ENCODE assay signal across 1 cellular context in the genomic region with DNA sequence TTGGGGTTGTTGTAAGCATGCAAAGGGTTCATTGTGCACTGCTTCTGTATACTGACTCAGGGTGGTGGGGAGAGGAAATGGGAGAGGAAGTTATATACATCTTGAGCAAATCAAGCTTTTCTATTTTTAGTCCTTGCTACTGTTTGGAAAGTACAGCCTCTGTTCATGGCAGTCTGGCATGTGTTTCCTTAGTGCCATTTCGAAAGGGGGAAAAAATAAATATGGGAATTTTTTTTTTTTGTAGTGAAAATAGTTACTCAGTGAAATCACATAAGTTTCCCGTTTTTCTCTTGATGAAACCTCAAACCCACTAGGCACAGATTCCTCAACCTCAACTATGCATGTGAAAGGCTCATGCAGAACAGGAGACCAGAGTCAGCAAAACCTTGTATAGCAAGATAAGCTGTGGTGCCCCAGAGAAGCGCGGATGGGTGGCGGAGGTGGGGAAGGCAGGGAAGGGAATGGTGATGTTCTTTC.
TF ChIP-seq lines count a peak whose summit lies in the region.

No MANE protein-coding gene starts in this region.

TF ChIP-seq in HepG2, 621 proteins besides CTCF, POLR2A, EP300 and RAD21 (continued from another document):
- TF ChIP-seq, protein P1, sequence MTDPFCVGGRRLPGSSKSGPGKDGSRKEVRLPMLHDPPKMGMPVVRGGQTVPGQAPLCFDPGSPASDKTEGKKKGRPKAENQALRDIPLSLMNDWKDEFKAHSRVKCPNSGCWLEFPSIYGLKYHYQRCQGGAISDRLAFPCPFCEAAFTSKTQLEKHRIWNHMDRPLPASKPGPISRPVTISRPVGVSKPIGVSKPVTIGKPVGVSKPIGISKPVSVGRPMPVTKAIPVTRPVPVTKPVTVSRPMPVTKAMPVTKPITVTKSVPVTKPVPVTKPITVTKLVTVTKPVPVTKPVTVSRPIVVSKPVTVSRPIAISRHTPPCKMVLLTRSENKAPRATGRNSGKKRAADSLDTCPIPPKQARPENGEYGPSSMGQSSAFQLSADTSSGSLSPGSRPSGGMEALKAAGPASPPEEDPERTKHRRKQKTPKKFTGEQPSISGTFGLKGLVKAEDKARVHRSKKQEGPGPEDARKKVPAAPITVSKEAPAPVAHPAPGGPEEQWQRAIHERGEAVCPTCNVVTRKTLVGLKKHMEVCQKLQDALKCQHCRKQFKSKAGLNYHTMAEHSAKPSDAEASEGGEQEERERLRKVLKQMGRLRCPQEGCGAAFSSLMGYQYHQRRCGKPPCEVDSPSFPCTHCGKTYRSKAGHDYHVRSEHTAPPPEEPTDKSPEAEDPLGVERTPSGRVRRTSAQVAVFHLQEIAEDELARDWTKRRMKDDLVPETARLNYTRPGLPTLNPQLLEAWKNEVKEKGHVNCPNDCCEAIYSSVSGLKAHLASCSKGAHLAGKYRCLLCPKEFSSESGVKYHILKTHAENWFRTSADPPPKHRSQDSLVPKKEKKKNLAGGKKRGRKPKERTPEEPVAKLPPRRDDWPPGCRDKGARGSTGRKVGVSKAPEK (CRISPR knock-in tag; IDR thresholded peaks at IDR 0.05; ENCODE audit: borderline replicate concordance) = no peak
- TF ChIP-seq RFX5 (IDR thresholded peaks at IDR 0.05; ENCODE audit: low read depth, low read length) (no peak), CAMTA2 (CRISPR knock-in tag; IDR thresholded peaks at IDR 0.05; ENCODE audit: borderline replicate concordance) (no peak), FOXA3 (CRISPR knock-in tag; IDR thresholded peaks at IDR 0.05) (peak; percentile 36; the same call in 1 of the 2 replicates), ZNF331 (CRISPR knock-in tag; IDR thresholded peaks at IDR 0.05) (no peak), FOXK2 (IDR thresholded peaks at IDR 0.05) (no peak), SCMH1 (CRISPR knock-in tag; IDR thresholded peaks at IDR 0.05; ENCODE audit: borderline replicate concordance) (no peak), GATAD2A (CRISPR knock-in tag; IDR thresholded peaks at IDR 0.05) (peak; percentile 35; the same call in 1 of the 2 replicates), NR3C1 (CRISPR knock-in tag; IDR thresholded peaks at IDR 0.05) (no peak), SAP130 (CRISPR knock-in tag; IDR thresholded peaks at IDR 0.05; ENCODE audit: low read depth) (peak; percentile 10; the same call in 1 of the 2 replicates), POGZ (CRISPR knock-in tag; IDR thresholded peaks at IDR 0.05) (0 out of 2 replicates have a peak, but pooled peaks have one; percentile 34), ARID5B (CRISPR knock-in tag; IDR thresholded peaks at IDR 0.05) (peak; percentile 45), CEBPB (IDR thresholded peaks at IDR 0.05; ENCODE audit: borderline replicate concordance, low read depth, low read length) (no peak), TBP (CRISPR knock-in tag; IDR thresholded peaks at IDR 0.05) (no peak), ATRX (CRISPR knock-in tag; IDR thresholded peaks at IDR 0.05; ENCODE audit: borderline replicate concordance) (no peak), MED1 (CRISPR knock-in tag; IDR thresholded peaks at IDR 0.05) (0 out of 2 replicates have a peak, but pooled peaks have one; percentile 19)
- TF ChIP-seq, protein P2, sequence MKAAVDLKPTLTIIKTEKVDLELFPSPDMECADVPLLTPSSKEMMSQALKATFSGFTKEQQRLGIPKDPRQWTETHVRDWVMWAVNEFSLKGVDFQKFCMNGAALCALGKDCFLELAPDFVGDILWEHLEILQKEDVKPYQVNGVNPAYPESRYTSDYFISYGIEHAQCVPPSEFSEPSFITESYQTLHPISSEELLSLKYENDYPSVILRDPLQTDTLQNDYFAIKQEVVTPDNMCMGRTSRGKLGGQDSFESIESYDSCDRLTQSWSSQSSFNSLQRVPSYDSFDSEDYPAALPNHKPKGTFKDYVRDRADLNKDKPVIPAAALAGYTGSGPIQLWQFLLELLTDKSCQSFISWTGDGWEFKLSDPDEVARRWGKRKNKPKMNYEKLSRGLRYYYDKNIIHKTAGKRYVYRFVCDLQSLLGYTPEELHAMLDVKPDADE (CRISPR knock-in tag; IDR thresholded peaks at IDR 0.05) = no peak
